Comparison of ENCODE assay signal across 27 cellular contexts in genomic region chr5:135167634-135168033, GRCh38.
"Had no signal": no experiment of that assay in that cellular context is flagged by ENCODE, and none has a peak within 500 bp of the region (broad histone marks: within the 10 kb centered on the region; RNA-seq: fewer than 3 reads in every experiment).

No MANE protein-coding gene starts in this region.

- H3K36me3 ChIP-seq: left lung, lower lobe of right lung, right lobe of liver, stomach, thyroid gland, transverse colon, upper lobe of left lung, vagina had no signal

- DNase-seq: hypothalamus; immature natural killer cell; kidney; left colon; left lung; lower lobe of right lung; mammary epithelial cell; mesenchymal stem cell; naive thymus-derived CD8-positive, alpha-beta T cell; nucleus accumbens; psoas muscle; right lobe of liver; stimulated activated CD4-positive, alpha-beta T cell treated with anti-CD3 and anti-CD28 coated beads, Interleukin-15, amount 100 ng/mL, for 24 hours; stimulated activated CD4-positive, alpha-beta T cell treated with anti-CD3 and anti-CD28 coated beads, Interleukin-2, amount 100 ng/mL, for 24 hours; stimulated activated CD4-positive, alpha-beta T cell treated with anti-CD3 and anti-CD28 coated beads, Interleukin-4, amount 100 ng/mL, for 1 hour; stimulated activated naive B cell treated with anti-CD40 and anti-IgM and Interleukin-4, amounts not matched to agents 10 μg/mL and 1 μg/mL and 100 μg/mL, for 72 hours; stimulated activated naive CD8-positive, alpha-beta T cell treated with anti-CD3 and anti-CD28 coated beads, Interleukin-15, Interleukin-2, amounts not matched to agents 100 U/mL and 50 U/mL, for 24 hours; stomach; testis; thyroid gland; transverse colon; upper lobe of left lung had no signal

- H3K27ac ChIP-seq: left lung, lower lobe of right lung, parathyroid adenoma, psoas muscle, right lobe of liver, stomach, testis, thyroid gland, transverse colon, upper lobe of left lung, vagina had no signal

- H3K4me3 Mint-ChIP-seq: immature natural killer cell; naive thymus-derived CD8-positive, alpha-beta T cell; nephron; neural crest cell; stimulated activated naive B cell treated with anti-CD40 and anti-IgM and Interleukin-4, amounts not matched to agents 10 μg/mL and 1 μg/mL and 100 μg/mL, for 72 hours had no signal

- H3K4me1 Mint-ChIP-seq: immature natural killer cell; naive thymus-derived CD8-positive, alpha-beta T cell; nephron; neural crest cell had no signal

- H3K4me1 ChIP-seq: left lung, lower lobe of right lung, parathyroid adenoma, psoas muscle, right lobe of liver, stomach, testis, thyroid gland, transverse colon, upper lobe of left lung, vagina had no signal

- H3K4me3 ChIP-seq: left lung, lower lobe of right lung, psoas muscle, right lobe of liver, smooth muscle cell, stomach, testis, thyroid gland, transverse colon, upper lobe of left lung, vagina had no signal

- H3K27ac Mint-ChIP-seq: immature natural killer cell; naive thymus-derived CD8-positive, alpha-beta T cell; nephron; stimulated activated naive B cell treated with anti-CD40 and anti-IgM and Interleukin-4, amounts not matched to agents 10 μg/mL and 1 μg/mL and 100 μg/mL, for 72 hours had no signal

- H3K36me3 Mint-ChIP-seq: immature natural killer cell; naive thymus-derived CD8-positive, alpha-beta T cell; stimulated activated naive B cell treated with anti-CD40 and anti-IgM and Interleukin-4, amounts not matched to agents 10 μg/mL and 1 μg/mL and 100 μg/mL, for 72 hours had no signal

- ATAC-seq: left colon; left lung; lower lobe of right lung; naive thymus-derived CD8-positive, alpha-beta T cell; psoas muscle; right lobe of liver; stimulated activated naive B cell treated with anti-CD40 and anti-IgM and Interleukin-4, amounts not matched to agents 10 μg/mL and 1 μg/mL and 100 μg/mL, for 72 hours; stimulated activated naive CD8-positive, alpha-beta T cell treated with anti-CD3 and anti-CD28 coated beads, Interleukin-15, Interleukin-2, amounts not matched to agents 100 U/mL and 50 U/mL, for 24 hours had no signal

- H3K9me3 ChIP-seq: left lung, lower lobe of right lung, psoas muscle, right lobe of liver, stomach, testis, thyroid gland, transverse colon, upper lobe of left lung, vagina had no signal

- H3K27me3 ChIP-seq: right lobe of liver, testis, thyroid gland, upper lobe of left lung, vagina had no signal

- H3K9me3 Mint-ChIP-seq: nephron, neural crest cell had no signal
